10 cellular contexts compared by ENCODE assay signal in genomic region chr10:8059191-8059936, GRCh38. TPM values are rescaled to one million over a fixed set of nuclear protein-coding genes. Genes with fewer than 3 reads are reported as not detected.
DNase-seq lines count a peak whose midpoint lies in the region; ATAC-seq and TF ChIP-seq lines count a peak whose summit lies in the region.
"Had no signal": no experiment of that assay in that cellular context is flagged by ENCODE, and none has a peak within 500 bp of the region (broad histone marks: within the 10 kb centered on the region; RNA-seq: fewer than 3 reads in every experiment).

No MANE protein-coding gene starts in this region.

- peaks cover 38% of the 10 kb centered on the region for H3K4me1 Mint-ChIP-seq in activated B cell treated with CpG ODN at 0.5 μM for 24 hours

- CTCF ChIA-PET in activated B cell treated with CpG ODN at 0.5 μM for 24 hours (lab: Charles Lee), result no interaction called here

- POLR2A ChIA-PET in activated B cell treated with CpG ODN at 0.5 μM for 24 hours (lab: Charles Lee), result no interaction called here

- H3K4me3 Mint-ChIP-seq in activated B cell treated with CpG ODN at 0.5 μM for 24 hours, result peak overlapping the region; percentile 77

- ATAC-seq in activated B cell treated with CpG ODN at 0.5 μM for 24 hours (ENCODE audit: low read depth) (no peak), HG03159 (IDR thresholded peaks at IDR 0.05; ENCODE audit: unreplicated experiment) (no peak)
- ATAC-seq: heart left ventricle had no signal

- H3K9me3 ChIP-seq in iPS-20b (ENCODE audit: insufficient read depth, low read depth, low read length), result peaks cover 3% of the 10 kb centered on the region; the same call in 1 of the 2 replicates
- H3K9me3 ChIP-seq: heart left ventricle had no signal

- H3K27ac ChIP-seq in iPS-20b (ENCODE audit: low read length), result no peak overlapping the region
- H3K27ac ChIP-seq in skin epidermis, result peak overlapping the region in 20 of 21 experiments; percentile 3 to 96 (median 90)
- H3K27ac ChIP-seq: GM23248 had no signal

- peaks cover 60% of the 10 kb centered on the region for H3K4me1 ChIP-seq in iPS-20b (ENCODE audit: insufficient read depth, low read length)

- no peaks in the 10 kb centered on the region for H3K36me3 Mint-ChIP-seq in activated B cell treated with CpG ODN at 0.5 μM for 24 hours (ENCODE audit: low read depth)

- DNase-seq in H7 (peak; percentile 52), activated B cell treated with CpG ODN at 0.5 μM for 24 hours (no peak), COLO829 (ENCODE audit: low spot score) (no peak)
- no peak for DNase-seq in stimulated activated CD4-positive, alpha-beta T cell treated with anti-CD3 and anti-CD28 coated beads, Interleukin-15, amount 100 ng/mL, for 24 hours
- DNase-seq: activated gamma-delta T cell, heart left ventricle had no signal

- no peaks in the 10 kb centered on the region for H3K9me3 Mint-ChIP-seq in activated B cell treated with CpG ODN at 0.5 μM for 24 hours

- H3K27ac Mint-ChIP-seq in activated B cell treated with CpG ODN at 0.5 μM for 24 hours, result no peak overlapping the region

- intact Hi-C loops in activated B cell treated with CpG ODN at 0.5 μM for 24 hours (cut with micrococcal nuclease), result loop anchor here (10.0 kb wide), 4 partner anchors 185 to 1145 kb away; partner anchors contain the start of genes ATP5F1C, KIN and SFMBT2

- H3K27me3 ChIP-seq in H7 (ENCODE audit: control insufficient read depth, insufficient read depth, low read length), result peaks cover 82% of the 10 kb centered on the region
- peaks cover 100% of the 10 kb centered on the region for H3K27me3 ChIP-seq in iPS-20b (ENCODE audit: insufficient read depth, low read length)

- H3K36me3 ChIP-seq in H7 (replicated peaks; ENCODE audit: control insufficient read depth, insufficient read depth, low read length), result no peaks in the 10 kb centered on the region
- H3K36me3 ChIP-seq in iPS-20b (ENCODE audit: insufficient read depth, low read depth, low read length), result no peaks in the 10 kb centered on the region
- H3K36me3 ChIP-seq: heart left ventricle had no signal

- TF ChIP-seq CTCF in activated B cell treated with CpG ODN at 0.5 μM for 24 hours (IDR thresholded peaks at IDR 0.05), result no peak

- H3K4me3 ChIP-seq in H7 (ENCODE audit: insufficient read depth, low read depth, low read length), result no peak overlapping the region
- H3K4me3 ChIP-seq in iPS-20b (ENCODE audit: low read length), result peak overlapping the region; percentile 46
- peak overlapping the region; percentile 4 to 60 (median 54) for H3K4me3 ChIP-seq in skin epidermis
- H3K4me3 ChIP-seq: GM23248 had no signal

- H3K27me3 Mint-ChIP-seq in activated B cell treated with CpG ODN at 0.5 μM for 24 hours, result peaks cover 59% of the 10 kb centered on the region

- H3K9ac ChIP-seq in iPS-20b (ENCODE audit: low read depth, low read length), result no peak overlapping the region
- H3K9ac ChIP-seq: GM23248 had no signal

RNA-seq across cellular contexts. Expression of gene GATA3, which starts 4.9 kb away (rescaled TPM):
- total RNA-seq in H7 (2014; rRNA removed; shearing (Covaris generic)), result 0.11 and 1.1 TPM in 2 replicates
- total RNA-seq in activated B cell treated with CpG ODN at 0.5 μM for 24 hours, result 0.34 and 0.53 TPM in 2 replicates
- total RNA-seq: GM23248 had no signal
